In the genomic region with DNA sequence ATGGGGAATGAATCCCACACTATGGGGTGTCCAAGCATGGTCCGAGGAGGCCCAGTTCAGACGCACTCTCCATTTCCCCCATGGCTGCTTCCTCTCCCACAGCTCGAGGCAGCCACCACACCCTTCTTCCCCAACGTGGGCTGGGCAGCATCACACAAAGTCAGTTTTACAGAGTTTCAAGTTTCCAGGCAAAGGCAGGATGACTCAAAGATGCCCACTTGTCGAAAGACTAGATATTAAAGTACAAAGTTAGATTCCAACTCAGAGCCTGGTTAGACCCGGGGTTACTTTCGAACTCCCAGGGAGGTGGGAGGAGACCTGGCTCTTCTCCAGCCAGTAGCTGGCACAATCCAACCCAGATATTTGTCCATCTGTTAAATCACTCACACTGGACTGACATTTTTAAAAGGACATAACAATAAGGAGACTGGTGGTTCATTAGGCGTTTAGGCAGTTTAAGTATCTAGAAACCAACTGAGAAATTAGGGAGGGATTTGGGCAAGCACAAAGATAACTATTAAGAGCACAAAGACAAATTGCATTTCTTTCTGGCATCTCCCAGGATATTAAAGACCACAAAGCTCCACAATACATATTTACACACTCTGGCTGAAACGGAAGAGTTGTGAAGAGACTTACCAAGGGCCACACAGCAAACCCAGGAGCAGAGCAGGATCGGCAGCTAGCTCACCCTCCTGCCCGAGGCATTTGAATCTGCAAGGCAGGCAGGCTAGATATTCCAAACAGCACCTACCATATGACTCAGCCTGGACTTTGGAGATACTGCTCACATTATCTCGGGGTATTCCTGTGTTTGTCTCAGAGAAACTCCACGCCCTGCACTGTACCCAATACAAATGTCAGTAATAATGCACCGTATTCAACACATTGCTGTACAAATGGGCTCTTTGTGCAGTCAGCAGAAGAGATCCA, we compare ENCODE assay signal across 10 cellular contexts. TPM values are rescaled to one million over a fixed set of nuclear protein-coding genes. Genes with fewer than 3 reads are reported as not detected.
A peak's percentile ranks its signal among the peaks of the same experiment; 100 is the strongest.
DNase-seq lines count a peak whose midpoint lies in the region; ATAC-seq and TF ChIP-seq lines count a peak whose summit lies in the region.
"Had no signal": no experiment of that assay in that cellular context is flagged by ENCODE, and none has a peak within 500 bp of the region (broad histone marks: within the 10 kb centered on the region; RNA-seq: fewer than 3 reads in every experiment).

No MANE protein-coding gene starts in this region.

- no peak for TF ChIP-seq POLR2A in thyroid gland (IDR thresholded peaks at IDR 0.05)

- H3K9me3 ChIP-seq in thyroid gland = no peaks in the 10 kb centered on the region

- TF ChIP-seq CTCF in coronary artery (IDR thresholded peaks at IDR 0.05) (no peak), thyroid gland (IDR thresholded peaks at IDR 0.05) (no peak)

- H3K36me3 ChIP-seq in thyroid gland = no peaks in the 10 kb centered on the region

- intact Hi-C loops in thyroid gland (cut with DNase I) = no loop called here

- WGBS in thyroid gland, 2 donors = 59% methylated on average over 14 of the region's 14 CpGs

- H3K27ac ChIP-seq in coronary artery (peak overlapping the region in 1 of 2 donors; percentile 25), thyroid gland (peak overlapping the region; percentile 31 to 66 (median 48))
- H3K27ac ChIP-seq: 22Rv1 had no signal

- no peaks in the 10 kb centered on the region for H3K27me3 ChIP-seq in thyroid gland

- H3K4me1 ChIP-seq in thyroid gland = peaks cover 27 to 31% of the 10 kb centered on the region in 2 donors

- ATAC-seq in GM21723 (IDR thresholded peaks at IDR 0.05; ENCODE audit: unreplicated experiment) (no peak), GM21825 (IDR thresholded peaks at IDR 0.05; ENCODE audit: unreplicated experiment) (no peak)

- DNase-seq in DMS 273 (lab: John Stamatoyannopoulos, UW; ENCODE audit: unreplicated experiment) (peak; percentile 66), DMS 273 treated with DMSO at 0.1 percent for 48 hours (lab: John Stamatoyannopoulos, UW) (no peak), coronary artery (ENCODE audit: low spot score) (no peak), left kidney (ENCODE audit: low read depth, low spot score) (peak; percentile 48), thyroid gland (peak; percentile 55 to 71), T-helper 1 cell (no peak)

- H3K4me3 ChIP-seq in coronary artery (peak overlapping the region; percentile 39), thyroid gland (replicated peaks in 1 of 3) (no peak overlapping the region)
- H3K4me3 ChIP-seq: skin epidermis had no signal

RNA-seq across cellular contexts. Expression of a gene that starts 34.8 kb away (rescaled TPM):
- 10 to 100 TPM; 15.0 to 25.6 (median 19.3) TPM for total RNA-seq in thyroid gland

Comparison
In these comparisons a context has a peak if more than half of its experiments do, and no peak if none do; other contexts are left out.
1. DNase-seq: peak in DMS 273 (single experiment), left kidney (single experiment) and thyroid gland (2 of 2); none in DMS 273 treated with DMSO at 0.1 percent for 48 hours (single experiment), coronary artery (single experiment) and T-helper 1 cell (0 of 5).